22 cellular contexts compared by ENCODE assay signal in genomic region chr7:6268023-6268908, GRCh38. TPM values are rescaled to one million over a fixed set of nuclear protein-coding genes. Genes with fewer than 3 reads are reported as not detected.
DNase-seq lines count a peak whose midpoint lies in the region; ATAC-seq, FAIRE-seq and TF ChIP-seq lines count a peak whose summit lies in the region.
"Had no signal": no experiment of that assay in that cellular context is flagged by ENCODE, and none has a peak within 500 bp of the region (broad histone marks: within the 10 kb centered on the region; RNA-seq: fewer than 3 reads in every experiment).

No MANE protein-coding gene starts in this region.

- no peaks in the 10 kb centered on the region for H3K27me3 ChIP-seq in Caco-2 (replicated peaks; ENCODE audit: control insufficient read depth, insufficient read depth, low read length)
- no peaks in the 10 kb centered on the region for H3K27me3 ChIP-seq in astrocyte (ENCODE audit: insufficient read depth, low read length)
- H3K27me3 ChIP-seq in prostate gland (replicated peaks; ENCODE audit: insufficient read depth), result no peaks in the 10 kb centered on the region
- no peaks in the 10 kb centered on the region for H3K27me3 ChIP-seq in PC-9 (ENCODE audit: insufficient read depth, low read depth)
- H3K27me3 ChIP-seq: ovary, tibial artery had no signal

- H3K9me3 Mint-ChIP-seq in Caco-2 (ENCODE audit: unreplicated experiment) (peaks cover 15% of the 10 kb centered on the region), astrocyte (ENCODE audit: unreplicated experiment) (peaks cover 2% of the 10 kb centered on the region)
- H3K9me3 Mint-ChIP-seq: CD8-positive, alpha-beta T cell; stimulated activated effector memory CD8-positive, alpha-beta T cell treated with anti-CD3 and anti-CD28 coated beads, Interleukin-12 subunit alpha, Interleukin-12 subunit beta, amount 100 ng/mL, for 72 hours had no signal

- DNase-seq in Caco-2, result peak; percentile 69 to 84
- peak; percentile 10 to 67 for DNase-seq in NCI-H524 (lab: John Stamatoyannopoulos, UW)
- DNase-seq in astrocyte (ENCODE audit: low read depth), result no peak
- peak; percentile 44 for DNase-seq in prostate gland (ENCODE audit: low spot score)
- no peak for DNase-seq in PC-9
- DNase-seq in foreskin fibroblast, result no peak
- DNase-seq: activated CD4-positive, alpha-beta T cell treated with anti-CD3 and anti-CD28 coated beads for 36 hours; CD8-positive, alpha-beta T cell; DMS79; GOT3; KG1; NCI-H187 treated with DMSO at 0.1 percent for 48 hours; NK-92 treated with Interleukin-12 subunit alpha and Interleukin-12 subunit beta, amount 100 ng/mL, for 24 hours; ovary; T1000; tibial artery had no signal

- H3K4me1 ChIP-seq in Caco-2 (peaks cover 46% of the 10 kb centered on the region), astrocyte (ENCODE audit: insufficient read depth, low read length) (peaks cover 17% of the 10 kb centered on the region), prostate gland (replicated peaks) (peaks cover 14% of the 10 kb centered on the region), PC-9 (replicated peaks; ENCODE audit: insufficient read depth) (peaks cover 17% of the 10 kb centered on the region)

- FAIRE-seq in astrocyte (lab: Jason Lieb, UNC), result no peak
- FAIRE-seq: colon, GM12878 had no signal

- ATAC-seq in HG02588 (IDR thresholded peaks at IDR 0.05; ENCODE audit: unreplicated experiment) (no peak), HG02938 (IDR thresholded peaks at IDR 0.05; ENCODE audit: unreplicated experiment) (no peak)
- ATAC-seq: activated CD4-positive, alpha-beta T cell treated with anti-CD3 and anti-CD28 coated beads for 36 hours; CD8-positive, alpha-beta T cell; GM12878; SK-N-SH treated with all-trans-retinoic acid at 6 μM for 48 hours; stimulated activated effector memory CD8-positive, alpha-beta T cell treated with anti-CD3 and anti-CD28 coated beads, Interleukin-12 subunit alpha, Interleukin-12 subunit beta, amount 100 ng/mL, for 72 hours had no signal

- H3K4me2 ChIP-seq in astrocyte (ENCODE audit: low read length) (no peak overlapping the region), PC-9 (no peak overlapping the region)

- H3K4me3 ChIP-seq in Caco-2 (ENCODE audit: low read depth, low read length) (no peak overlapping the region), astrocyte (ENCODE audit: insufficient read depth, low read depth, low read length) (no peak overlapping the region), prostate gland (no peak overlapping the region), PC-9 (no peak overlapping the region), foreskin fibroblast (ENCODE audit: low read depth in 1 of 2, low read length in 2 of 2) (no peak overlapping the region)
- H3K4me3 ChIP-seq: ovary, tibial artery had no signal

- no peaks in the 10 kb centered on the region for H3K9me2 ChIP-seq in PC-9 (ENCODE audit: insufficient read depth)

- peaks cover 47% of the 10 kb centered on the region for H4K20me1 ChIP-seq in astrocyte (ENCODE audit: insufficient read depth, low read length)
- no peaks in the 10 kb centered on the region for H4K20me1 ChIP-seq in PC-9 (ENCODE audit: insufficient read depth)

- H3K27ac Mint-ChIP-seq in Caco-2 (ENCODE audit: unreplicated experiment) (peak overlapping the region; percentile 90), astrocyte (ENCODE audit: unreplicated experiment) (no peak overlapping the region)
- H3K27ac Mint-ChIP-seq: activated CD4-positive, alpha-beta T cell treated with anti-CD3 and anti-CD28 coated beads for 36 hours; CD8-positive, alpha-beta T cell; stimulated activated effector memory CD8-positive, alpha-beta T cell treated with anti-CD3 and anti-CD28 coated beads, Interleukin-12 subunit alpha, Interleukin-12 subunit beta, amount 100 ng/mL, for 72 hours had no signal

- H3K27ac ChIP-seq in astrocyte (ENCODE audit: low read depth, low read length) (no peak overlapping the region), prostate gland (no peak overlapping the region), PC-9 (no peak overlapping the region)
- H3K27ac ChIP-seq: ovary had no signal

- no peak overlapping the region for H3K9ac ChIP-seq in astrocyte (ENCODE audit: low read length)

- TF ChIP-seq CTCF in Caco-2 (IDR thresholded peaks at IDR 0.05; ENCODE audit: insufficient read depth in 1 of 2, low read depth in 1 of 2, low read length in 1 of 2, severe bottlenecking in 1 of 2, unreplicated experiment in 1 of 2) (no peak), astrocyte (IDR thresholded peaks at IDR 0.05; ENCODE audit: insufficient read depth, low read depth, low read length) (no peak), prostate gland (IDR thresholded peaks at IDR 0.05) (no peak), PC-9 (conservative IDR thresholded peaks at IDR 0.05) (no peak), foreskin fibroblast (IDR thresholded peaks at IDR 0.05; ENCODE audit: low read depth, low read length) (no peak)

- H3K79me2 ChIP-seq in astrocyte (ENCODE audit: insufficient read depth, low read length) (peaks cover 83% of the 10 kb centered on the region), PC-9 (ENCODE audit: low read depth) (peaks cover 84% of the 10 kb centered on the region)

- H3K36me3 Mint-ChIP-seq in Caco-2 (ENCODE audit: insufficient read depth, unreplicated experiment), result peaks cover 34% of the 10 kb centered on the region
- no peaks in the 10 kb centered on the region for H3K36me3 Mint-ChIP-seq in astrocyte (ENCODE audit: low read depth, unreplicated experiment)
- H3K36me3 Mint-ChIP-seq: CD8-positive, alpha-beta T cell; stimulated activated effector memory CD8-positive, alpha-beta T cell treated with anti-CD3 and anti-CD28 coated beads, Interleukin-12 subunit alpha, Interleukin-12 subunit beta, amount 100 ng/mL, for 72 hours had no signal

- CTCF ChIA-PET in Caco-2 (lab: Charles Lee), result interaction anchor here (0.5 to 1.3 kb wide), 3 partner anchors 13 to 31 kb away, joined by 3 to 5 read pairs (median 4); no protein-coding TSS in a partner anchor
- CTCF ChIA-PET in PC-9 (lab: Charles Lee), result no interaction called here

- peaks cover 49% of the 10 kb centered on the region for H3K4me1 Mint-ChIP-seq in Caco-2 (ENCODE audit: low read depth, unreplicated experiment)
- peaks cover 7% of the 10 kb centered on the region for H3K4me1 Mint-ChIP-seq in astrocyte (ENCODE audit: low read depth, unreplicated experiment)

- H3K9me3 ChIP-seq in Caco-2, result no peaks in the 10 kb centered on the region
- H3K9me3 ChIP-seq in astrocyte (ENCODE audit: insufficient read depth, low read depth, low read length), result no peaks in the 10 kb centered on the region
- no peaks in the 10 kb centered on the region for H3K9me3 ChIP-seq in prostate gland
- no peaks in the 10 kb centered on the region for H3K9me3 ChIP-seq in PC-9 (ENCODE audit: insufficient read depth, low read depth)
- H3K9me3 ChIP-seq: ovary, tibial artery had no signal

- intact Hi-C loops in Caco-2 (cut with micrococcal nuclease; ENCODE audit: unreplicated experiment) (loop anchor here (5.0 kb wide), 1 partner anchor 54 kb away; no protein-coding TSS in a partner anchor), prostate gland (cut with DNase I) (no loop called here), PC-9 (cut with micrococcal nuclease; ENCODE audit: unreplicated experiment) (no loop called here)

- H3F3A ChIP-seq in PC-9 (ENCODE audit: insufficient read depth, low read depth), result peaks cover 15% of the 10 kb centered on the region; the same call in 1 of the 2 replicates

- no peak for TF ChIP-seq POLR2A in prostate gland (IDR thresholded peaks at IDR 0.05)

- no peaks in the 10 kb centered on the region for H3K36me3 ChIP-seq in Caco-2 (ENCODE audit: control insufficient read depth, insufficient read depth, low read length)
- no peaks in the 10 kb centered on the region for H3K36me3 ChIP-seq in astrocyte (ENCODE audit: insufficient read depth, low read length)
- no peaks in the 10 kb centered on the region for H3K36me3 ChIP-seq in prostate gland
- no peaks in the 10 kb centered on the region for H3K36me3 ChIP-seq in PC-9 (ENCODE audit: low read depth)
- H3K36me3 ChIP-seq: ovary, tibial artery had no signal

- BruUV-seq in Caco-2 (replicated peaks; lab: Mats Ljungman, UMichigan), result no TSS peak
- BruUV-seq in PC-9 (replicated peaks; lab: Mats Ljungman, UMichigan), result no TSS peak

- H3K27me3 Mint-ChIP-seq in Caco-2 (ENCODE audit: insufficient read depth, unreplicated experiment), result peaks cover 5% of the 10 kb centered on the region
- no peaks in the 10 kb centered on the region for H3K27me3 Mint-ChIP-seq in astrocyte (ENCODE audit: low read depth, unreplicated experiment)

- 65% methylated on average over 18 of the region's 18 CpGs for WGBS in prostate gland

- H2AFZ ChIP-seq in astrocyte (ENCODE audit: low read depth, low read length) (no peak overlapping the region), PC-9 (no peak overlapping the region)

- peak overlapping the region; percentile 68 for H3K4me3 Mint-ChIP-seq in Caco-2 (ENCODE audit: unreplicated experiment)
- peak overlapping the region; percentile 43 for H3K4me3 Mint-ChIP-seq in astrocyte (ENCODE audit: unreplicated experiment)
- H3K4me3 Mint-ChIP-seq: activated CD4-positive, alpha-beta T cell treated with anti-CD3 and anti-CD28 coated beads for 36 hours; CD8-positive, alpha-beta T cell; stimulated activated effector memory CD8-positive, alpha-beta T cell treated with anti-CD3 and anti-CD28 coated beads, Interleukin-12 subunit alpha, Interleukin-12 subunit beta, amount 100 ng/mL, for 72 hours had no signal

- POLR2A ChIA-PET in Caco-2 (lab: Charles Lee), result interaction anchor here (0.5 to 0.8 kb wide), 2 partner anchors 14 to 32 kb away, joined by 3 to 7 read pairs; no protein-coding TSS in a partner anchor
- POLR2A ChIA-PET in PC-9 (lab: Charles Lee; ENCODE audit: unreplicated experiment), result no interaction called here

RNA-seq across cellular contexts. Expression of gene CYTH3, which starts 4.2 kb away (rescaled TPM):
- total RNA-seq in Caco-2 (2022) (27.8 and 29.1 TPM in 2 replicates), astrocyte (25.5 and 29.3 TPM in 2 replicates), prostate gland (10 to 100 TPM; 12.3 to 37.7 TPM), PC-9 (2021) (78.8 and 84.4 TPM in 2 replicates)

Comparison
In these comparisons a context has a peak if more than half of its experiments do, and no peak if none do; other contexts are left out.
1. DNase-seq: peak in Caco-2 (2 of 2), NCI-H524 (2 of 2) and prostate gland (single experiment); none in astrocyte (single experiment), PC-9 (0 of 2) and foreskin fibroblast (0 of 2).